In genomic region chr12:110233212-110233903, GRCh38 we compare ENCODE assay signal across 1 cellular context.
A peak's percentile ranks its signal among the peaks of the same experiment; 100 is the strongest.
TF ChIP-seq lines count a peak whose summit lies in the region.

No MANE protein-coding gene starts in this region.

TF ChIP-seq in HepG2, 621 proteins besides CTCF, POLR2A, EP300 and RAD21 (continues in another document):
- no peak for TF ChIP-seq ELF1 (CRISPR knock-in tag; IDR thresholded peaks at IDR 0.05)
- no peak for TF ChIP-seq ZNF20 (CRISPR knock-in tag; IDR thresholded peaks at IDR 0.05)
- TF ChIP-seq RORA (CRISPR knock-in tag; IDR thresholded peaks at IDR 0.05) = no peak
- peak; percentile 64 for TF ChIP-seq TEAD3 (CRISPR knock-in tag; optimal IDR thresholded peaks at IDR 0.05; ENCODE audit: borderline replicate concordance)
- no peak for TF ChIP-seq MAF1 (CRISPR knock-in tag; IDR thresholded peaks at IDR 0.05; ENCODE audit: borderline replicate concordance)
- TF ChIP-seq ZFP36 (IDR thresholded peaks at IDR 0.05; ENCODE audit: borderline replicate concordance, low read depth, low read length, partially characterized antibody) = no peak
- TF ChIP-seq ZBTB20 (CRISPR knock-in tag; IDR thresholded peaks at IDR 0.05; ENCODE audit: borderline replicate concordance, low read depth) = peak; percentile 44; the same call in 1 of the 2 replicates
- TF ChIP-seq FOXP1 (IDR thresholded peaks at IDR 0.05) = no peak
- TF ChIP-seq FOXP1 (CRISPR knock-in tag; IDR thresholded peaks at IDR 0.05) = peak; percentile 58; the same call in 1 of the 2 replicates
- TF ChIP-seq MZF1 (CRISPR knock-in tag; IDR thresholded peaks at IDR 0.05; ENCODE audit: borderline replicate concordance) = no peak
- TF ChIP-seq FOXK2 (IDR thresholded peaks at IDR 0.05) = no peak
- TF ChIP-seq ZNF30 (CRISPR knock-in tag; IDR thresholded peaks at IDR 0.05) = no peak
- TF ChIP-seq ZNF280D (CRISPR knock-in tag; IDR thresholded peaks at IDR 0.05) = no peak
- TF ChIP-seq MTERF4 (CRISPR knock-in tag; IDR thresholded peaks at IDR 0.05) = no peak
- no peak for TF ChIP-seq PCBP1 (IDR thresholded peaks at IDR 0.05; ENCODE audit: borderline replicate concordance, low read depth, low read length)
- TF ChIP-seq, protein P1, sequence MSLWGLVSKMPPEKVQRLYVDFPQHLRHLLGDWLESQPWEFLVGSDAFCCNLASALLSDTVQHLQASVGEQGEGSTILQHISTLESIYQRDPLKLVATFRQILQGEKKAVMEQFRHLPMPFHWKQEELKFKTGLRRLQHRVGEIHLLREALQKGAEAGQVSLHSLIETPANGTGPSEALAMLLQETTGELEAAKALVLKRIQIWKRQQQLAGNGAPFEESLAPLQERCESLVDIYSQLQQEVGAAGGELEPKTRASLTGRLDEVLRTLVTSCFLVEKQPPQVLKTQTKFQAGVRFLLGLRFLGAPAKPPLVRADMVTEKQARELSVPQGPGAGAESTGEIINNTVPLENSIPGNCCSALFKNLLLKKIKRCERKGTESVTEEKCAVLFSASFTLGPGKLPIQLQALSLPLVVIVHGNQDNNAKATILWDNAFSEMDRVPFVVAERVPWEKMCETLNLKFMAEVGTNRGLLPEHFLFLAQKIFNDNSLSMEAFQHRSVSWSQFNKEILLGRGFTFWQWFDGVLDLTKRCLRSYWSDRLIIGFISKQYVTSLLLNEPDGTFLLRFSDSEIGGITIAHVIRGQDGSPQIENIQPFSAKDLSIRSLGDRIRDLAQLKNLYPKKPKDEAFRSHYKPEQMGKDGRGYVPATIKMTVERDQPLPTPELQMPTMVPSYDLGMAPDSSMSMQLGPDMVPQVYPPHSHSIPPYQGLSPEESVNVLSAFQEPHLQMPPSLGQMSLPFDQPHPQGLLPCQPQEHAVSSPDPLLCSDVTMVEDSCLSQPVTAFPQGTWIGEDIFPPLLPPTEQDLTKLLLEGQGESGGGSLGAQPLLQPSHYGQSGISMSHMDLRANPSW (CRISPR knock-in tag; IDR thresholded peaks at IDR 0.05; ENCODE audit: borderline replicate concordance) = no peak
- no peak for TF ChIP-seq ZNF333 (CRISPR knock-in tag; IDR thresholded peaks at IDR 0.05; ENCODE audit: borderline replicate concordance)
- TF ChIP-seq ZNF574 (CRISPR knock-in tag; IDR thresholded peaks at IDR 0.05) = no peak
- no peak for TF ChIP-seq ZNF326 (CRISPR knock-in tag; IDR thresholded peaks at IDR 0.05; ENCODE audit: borderline replicate concordance)
- TF ChIP-seq JARID2 (CRISPR knock-in tag; IDR thresholded peaks at IDR 0.05; ENCODE audit: insufficient replicate concordance) = no peak
- TF ChIP-seq JUND (CRISPR knock-in tag; IDR thresholded peaks at IDR 0.05) = no peak
- TF ChIP-seq KLF15 (CRISPR knock-in tag; IDR thresholded peaks at IDR 0.05; ENCODE audit: borderline replicate concordance) = no peak
- peak; percentile 36; the same call in 1 of the 2 replicates for TF ChIP-seq SAP130 (CRISPR knock-in tag; IDR thresholded peaks at IDR 0.05; ENCODE audit: low read depth)
- TF ChIP-seq DNMT3B (CRISPR knock-in tag; conservative IDR thresholded peaks at IDR 0.05) = no peak
- TF ChIP-seq SMAD3 (CRISPR knock-in tag; IDR thresholded peaks at IDR 0.05) = no peak
- TF ChIP-seq ELF3 (CRISPR knock-in tag; IDR thresholded peaks at IDR 0.05) = peak; percentile 42; the same call in 1 of the 2 replicates
- TF ChIP-seq ZFYVE20 (CRISPR knock-in tag; IDR thresholded peaks at IDR 0.05; ENCODE audit: borderline replicate concordance, low read depth) = no peak
- TF ChIP-seq ONECUT2 (CRISPR knock-in tag; IDR thresholded peaks at IDR 0.05) = no peak
- TF ChIP-seq ZNF567 (CRISPR knock-in tag; IDR thresholded peaks at IDR 0.05; ENCODE audit: borderline replicate concordance) = no peak
- no peak for TF ChIP-seq ZNF629 (CRISPR knock-in tag; conservative IDR thresholded peaks at IDR 0.05)
- TF ChIP-seq AFF4 (CRISPR knock-in tag; IDR thresholded peaks at IDR 0.05) = no peak
- TF ChIP-seq MEIS1 (CRISPR knock-in tag; IDR thresholded peaks at IDR 0.05; ENCODE audit: borderline replicate concordance) = no peak
- TF ChIP-seq PAX8 (CRISPR knock-in tag; IDR thresholded peaks at IDR 0.05; ENCODE audit: borderline replicate concordance) = no peak
- TF ChIP-seq, protein P2, sequence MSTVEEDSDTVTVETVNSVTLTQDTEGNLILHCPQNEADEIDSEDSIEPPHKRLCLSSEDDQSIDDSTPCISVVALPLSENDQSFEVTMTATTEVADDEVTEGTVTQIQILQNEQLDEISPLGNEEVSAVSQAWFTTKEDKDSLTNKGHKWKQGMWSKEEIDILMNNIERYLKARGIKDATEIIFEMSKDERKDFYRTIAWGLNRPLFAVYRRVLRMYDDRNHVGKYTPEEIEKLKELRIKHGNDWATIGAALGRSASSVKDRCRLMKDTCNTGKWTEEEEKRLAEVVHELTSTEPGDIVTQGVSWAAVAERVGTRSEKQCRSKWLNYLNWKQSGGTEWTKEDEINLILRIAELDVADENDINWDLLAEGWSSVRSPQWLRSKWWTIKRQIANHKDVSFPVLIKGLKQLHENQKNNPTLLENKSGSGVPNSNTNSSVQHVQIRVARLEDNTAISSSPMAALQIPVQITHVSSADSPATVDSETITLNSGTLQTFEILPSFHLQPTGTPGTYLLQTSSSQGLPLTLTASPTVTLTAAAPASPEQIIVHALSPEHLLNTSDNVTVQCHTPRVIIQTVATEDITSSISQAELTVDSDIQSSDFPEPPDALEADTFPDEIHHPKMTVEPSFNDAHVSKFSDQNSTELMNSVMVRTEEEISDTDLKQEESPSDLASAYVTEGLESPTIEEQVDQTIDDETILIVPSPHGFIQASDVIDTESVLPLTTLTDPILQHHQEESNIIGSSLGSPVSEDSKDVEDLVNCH (CRISPR knock-in tag; IDR thresholded peaks at IDR 0.05) = no peak
- no peak for TF ChIP-seq ZNF788 (CRISPR knock-in tag; IDR thresholded peaks at IDR 0.05; ENCODE audit: borderline replicate concordance)
- TF ChIP-seq USF2 (IDR thresholded peaks at IDR 0.05; ENCODE audit: low read depth, low read length) = no peak
- no peak for TF ChIP-seq USF2 (CRISPR knock-in tag; IDR thresholded peaks at IDR 0.05; ENCODE audit: borderline replicate concordance)
- 0 out of 3 replicates have a peak, but pooled peaks have one; percentile 23 for TF ChIP-seq MXI1 (IDR thresholded peaks at IDR 0.05; ENCODE audit: borderline replicate concordance, low read depth, low read length)
